8 cellular contexts compared by ENCODE assay signal in genomic region chr17:17822189-17822978, GRCh38. TPM values are rescaled to one million over a fixed set of nuclear protein-coding genes. Genes with fewer than 3 reads are reported as not detected.
DNase-seq lines count a peak whose midpoint lies in the region; ATAC-seq and TF ChIP-seq lines count a peak whose summit lies in the region.

No MANE protein-coding gene starts in this region.

- H3K27ac ChIP-seq in AG04450 (ENCODE audit: low read depth, low read length) (no peak overlapping the region), KOPT-K1 (ENCODE audit: low read depth, low read length, poor library complexity, severe bottlenecking) (peak overlapping the region; percentile 95), cingulate gyrus (ENCODE audit: low read depth, low read length) (peak overlapping the region; percentile 92), mucosa of rectum (ENCODE audit: low read depth in 2 of 2, low read length in 2 of 2) (peak overlapping the region; percentile 54 to 75)

- POLR2A ChIA-PET in AG04450 (lab: Yijun Ruan, JAX), result interaction anchor here (2.2 kb wide), 1 partner anchor 14 kb away, joined by 9 read pairs; the partner anchor contains the start of gene SREBF1

- H3K4me1 ChIP-seq in mucosa of rectum (ENCODE audit: control insufficient read depth in 2 of 2, insufficient read depth in 2 of 2, low read length in 2 of 2), result peaks cover 70 to 86% of the 10 kb centered on the region in 2 donors

- no peak for TF ChIP-seq CTCF in AG04450 (IDR thresholded peaks at IDR 0.05; ENCODE audit: low read depth, low read length)

- ATAC-seq in GM21529 (IDR thresholded peaks at IDR 0.05; ENCODE audit: unreplicated experiment) (no peak), GM21528 (IDR thresholded peaks at IDR 0.05; ENCODE audit: low FRiP score, unreplicated experiment) (no peak), GM18907 (IDR thresholded peaks at IDR 0.05; ENCODE audit: unreplicated experiment) (no peak)

- H3K4me3 ChIP-seq in AG04450 (ENCODE audit: low read depth, low read length) (peak overlapping the region; percentile 17), mucosa of rectum (ENCODE audit: low read length in 2 of 2) (peak overlapping the region; percentile 63 to 78)

- H3K36me3 ChIP-seq in KOPT-K1 (ENCODE audit: insufficient read depth, low read length) (peaks cover 44% of the 10 kb centered on the region), mucosa of rectum (ENCODE audit: control insufficient read depth in 2 of 2, insufficient read depth in 2 of 2, low read length in 2 of 2) (peaks cover 15 to 26% of the 10 kb centered on the region in 2 donors)

- H3K27me3 ChIP-seq in AG04450 (ENCODE audit: control insufficient read depth, insufficient read depth, low read length) (no peaks in the 10 kb centered on the region), mucosa of rectum (ENCODE audit: control insufficient read depth in 2 of 2, insufficient read depth in 2 of 2, low read length in 2 of 2) (no peaks in the 10 kb centered on the region)

- DNase-seq in AG04450 (ENCODE audit: low read depth, low spot score) (peak; percentile 43), foreskin melanocyte (no peak)

- CTCF ChIA-PET in AG04450 (lab: Charles Lee), result interaction anchor here (2.6 kb wide), 1 partner anchor 11 kb away, joined by 20 read pairs; no protein-coding TSS in a partner anchor

- H3K9me3 ChIP-seq in AG04450 (ENCODE audit: control insufficient read depth, insufficient read depth, low read length) (no peaks in the 10 kb centered on the region), KOPT-K1 (ENCODE audit: insufficient read depth, low read length, poor library complexity, severe bottlenecking) (no peaks in the 10 kb centered on the region), mucosa of rectum (ENCODE audit: control insufficient read depth in 2 of 2, low read length in 2 of 2) (no peaks in the 10 kb centered on the region)

- H3K9ac ChIP-seq in mucosa of rectum (ENCODE audit: low read depth in 1 of 2, low read length in 2 of 2), result peak overlapping the region; percentile 69 to 92

RNA-seq across cellular contexts. Expression of gene SREBF1, which starts 14.4 kb away (rescaled TPM):
- polyA plus RNA-seq in AG04450 (2011; rRNA removed), result 13.6 and 13.7 TPM in 2 replicates
- 24.9 and 28.1 TPM in 2 replicates for polyA minus RNA-seq in AG04450 (2011; rRNA and poly(A)+ RNA removed)
